14 cellular contexts compared by ENCODE assay signal in the genomic region with DNA sequence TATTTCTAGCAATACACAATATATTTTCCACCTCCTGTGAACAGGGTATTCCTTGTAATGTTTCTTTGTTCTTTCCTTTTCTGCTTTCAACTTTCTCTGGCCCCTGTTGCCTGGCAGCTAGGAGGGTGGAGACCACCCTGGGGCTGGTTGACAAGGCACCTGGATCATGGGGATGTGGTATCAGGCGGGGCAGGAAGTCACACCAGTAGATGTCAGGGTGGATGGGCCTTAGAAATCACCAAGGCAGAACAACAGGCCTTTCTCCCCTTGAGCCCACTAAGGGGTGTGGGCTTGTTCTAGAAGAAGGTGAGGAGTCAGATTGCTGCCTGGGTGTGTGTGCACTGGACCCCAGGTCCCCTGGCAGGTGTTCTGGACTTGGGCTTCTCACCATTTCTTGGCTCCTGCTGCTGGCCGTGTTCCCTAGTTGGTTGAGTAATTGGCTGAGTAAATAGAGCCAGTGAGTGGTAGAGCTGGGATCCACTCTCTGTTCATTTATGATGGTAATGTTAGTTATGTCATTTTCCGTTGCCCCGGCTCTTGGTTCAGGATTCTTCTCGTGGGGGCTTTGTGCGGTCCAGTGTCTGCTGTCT. TPM values are rescaled to one million over a fixed set of nuclear protein-coding genes. Genes with fewer than 3 reads are reported as not detected.
DNase-seq lines count a peak whose midpoint lies in the region; ATAC-seq and TF ChIP-seq lines count a peak whose summit lies in the region.
"Had no signal": no experiment of that assay in that cellular context is flagged by ENCODE, and none has a peak within 500 bp of the region (broad histone marks: within the 10 kb centered on the region; RNA-seq: fewer than 3 reads in every experiment).

No MANE protein-coding gene starts in this region.

- intact Hi-C loops in naive thymus-derived CD4-positive, alpha-beta T cell (cut with micrococcal nuclease), result loop anchor here in 1 of 2 donors (5.0 to 10.0 kb wide), 2 partner anchors 160 to 302 kb away; a partner anchor contains a TSS

- peak overlapping the region; percentile 7 for H3K27ac Mint-ChIP-seq in activated T-helper 17 cell treated with anti-CD3 and anti-CD28 coated beads, Interleukin-2, amount 50 U/mL, for 72 hours
- H3K27ac Mint-ChIP-seq in naive thymus-derived CD4-positive, alpha-beta T cell, result peak overlapping the region; percentile 44 to 94 (median 77)

- DNase-seq in activated effector memory CD4-positive, alpha-beta T cell treated with anti-CD3 and anti-CD28 coated beads, Interleukin-2, amount 50 U/mL, for 16 hours, result peak; percentile 60
- no peak for DNase-seq in activated effector memory CD4-positive, alpha-beta T cell treated with Interleukin-2 at 50 U/mL for 16 hours
- DNase-seq in HT-29 (ENCODE audit: low spot score) (peak; percentile 19), NCI-H2107 treated with DMSO at 0.1 percent for 48 hours (lab: John Stamatoyannopoulos, UW; ENCODE audit: unreplicated experiment) (no peak), GM13976 (ENCODE audit: low spot score) (no peak)
- DNase-seq in naive thymus-derived CD4-positive, alpha-beta T cell, result no peak
- DNase-seq: activated CD4-positive, alpha-beta T cell treated with anti-CD3 and anti-CD28 coated beads, Interleukin-2, amount 50 U/mL, for 1 hour; activated naive CD4-positive, alpha-beta T cell treated with anti-CD3 and anti-CD28 coated beads, Interleukin-2, amount 50 U/mL, for 16 hours; DMS79 treated with DMSO at 0.1 percent for 48 hours; erythroblast; NCI-H524; stimulated activated CD8-positive, alpha-beta memory T cell treated with anti-CD3 and anti-CD28 coated beads, Interleukin-4, amount 100 ng/mL, for 48 hours had no signal

- H3K4me3 Mint-ChIP-seq in activated T-helper 17 cell treated with anti-CD3 and anti-CD28 coated beads, Interleukin-2, amount 50 U/mL, for 72 hours, result peak overlapping the region; percentile 90
- H3K4me3 Mint-ChIP-seq in naive thymus-derived CD4-positive, alpha-beta T cell, result peak overlapping the region; percentile 73 to 97 (median 92)

- POLR2A ChIA-PET in naive thymus-derived CD4-positive, alpha-beta T cell (lab: Charles Lee), result interaction anchor here (5.4 kb wide), 1 partner anchor 26 kb away, joined by 61 read pairs; a partner anchor contains a TSS

- no peaks in the 10 kb centered on the region for H3K9me3 Mint-ChIP-seq in activated T-helper 17 cell treated with anti-CD3 and anti-CD28 coated beads, Interleukin-2, amount 50 U/mL, for 72 hours
- no peaks in the 10 kb centered on the region for H3K9me3 Mint-ChIP-seq in naive thymus-derived CD4-positive, alpha-beta T cell

- H3K27ac ChIP-seq in naive thymus-derived CD4-positive, alpha-beta T cell (ENCODE audit: low read depth, low read length), result no peak overlapping the region

- in situ Hi-C loops in GM13976 (cut with MboI; ENCODE audit: low sequenced_read_pairs, unreplicated experiment), result no loop called here

- no peak for TF ChIP-seq CTCF in GM13976 (IDR thresholded peaks at IDR 0.05; ENCODE audit: borderline replicate concordance, control extremely low read depth, extremely low read depth, insufficient read depth, missing control alignments)

- H3K4me1 Mint-ChIP-seq in activated T-helper 17 cell treated with anti-CD3 and anti-CD28 coated beads, Interleukin-2, amount 50 U/mL, for 72 hours, result peaks cover 31% of the 10 kb centered on the region
- H3K4me1 Mint-ChIP-seq in naive thymus-derived CD4-positive, alpha-beta T cell, result peaks cover 30 to 59% (median 50%) of the 10 kb centered on the region in 7 donors

- peaks cover 30 to 36% of the 10 kb centered on the region in 2 donors for H3K4me1 ChIP-seq in naive thymus-derived CD4-positive, alpha-beta T cell (ENCODE audit: control insufficient read depth in 2 of 2, insufficient read depth in 2 of 2, low read length in 2 of 2)

- ATAC-seq in activated T-helper 17 cell treated with anti-CD3 and anti-CD28 coated beads, Interleukin-2, amount 50 U/mL, for 72 hours (replicated peaks), result no peak
- ATAC-seq in naive thymus-derived CD4-positive, alpha-beta T cell, result no peak
- ATAC-seq in GM21825 (IDR thresholded peaks at IDR 0.05; ENCODE audit: unreplicated experiment), result no peak

- CTCF ChIA-PET in naive thymus-derived CD4-positive, alpha-beta T cell (lab: Charles Lee), result no interaction called here

- H3K27me3 Mint-ChIP-seq in activated T-helper 17 cell treated with anti-CD3 and anti-CD28 coated beads, Interleukin-2, amount 50 U/mL, for 72 hours, result no peaks in the 10 kb centered on the region
- no peaks in the 10 kb centered on the region for H3K27me3 Mint-ChIP-seq in naive thymus-derived CD4-positive, alpha-beta T cell

- no peaks in the 10 kb centered on the region for H3K27me3 ChIP-seq in naive thymus-derived CD4-positive, alpha-beta T cell (ENCODE audit: control insufficient read depth in 2 of 2, insufficient read depth in 2 of 2, low read length in 2 of 2)

- peaks cover 7% of the 10 kb centered on the region for H3K36me3 Mint-ChIP-seq in activated T-helper 17 cell treated with anti-CD3 and anti-CD28 coated beads, Interleukin-2, amount 50 U/mL, for 72 hours (ENCODE audit: low read depth)
- H3K36me3 Mint-ChIP-seq in naive thymus-derived CD4-positive, alpha-beta T cell, result peaks cover 0 to 19% (median 4%) of the 10 kb centered on the region in 5 donors

- no peaks in the 10 kb centered on the region for H3K9me3 ChIP-seq in naive thymus-derived CD4-positive, alpha-beta T cell (ENCODE audit: control insufficient read depth in 2 of 3, low read length in 3 of 3)

- no peak overlapping the region for H3K4me3 ChIP-seq in naive thymus-derived CD4-positive, alpha-beta T cell (ENCODE audit: low read length)

- peaks cover 0 to 30% (median 5%) of the 10 kb centered on the region in 3 experiments for H3K36me3 ChIP-seq in naive thymus-derived CD4-positive, alpha-beta T cell (ENCODE audit: control insufficient read depth in 2 of 3, insufficient read depth in 3 of 3, low read length in 3 of 3)

RNA-seq across cellular contexts. Expression of a gene that starts 24.9 kb away (rescaled TPM):
- 20.6 and 22.9 TPM in 2 replicates for total RNA-seq in HT-29 (2014; rRNA removed; shearing (Covaris generic))
- 10 to 100 TPM; 12.7 to 17.3 TPM for total RNA-seq in activated T-helper 17 cell treated with anti-CD3 and anti-CD28 coated beads, Interleukin-2, amount 50 U/mL, for 72 hours
- total RNA-seq in naive thymus-derived CD4-positive, alpha-beta T cell, result 10 to 100 TPM; 23.3 to 49.2 (median 36.0) TPM
- polyA plus RNA-seq in naive thymus-derived CD4-positive, alpha-beta T cell, result 1 to 10 TPM; 6.2 to 9.7 TPM

RNA-seq across cellular contexts. Expression of a gene that starts 47.5 kb away (rescaled TPM):
- total RNA-seq in HT-29 (2014; rRNA removed; shearing (Covaris generic)), result 11.9 and 20.9 TPM in 2 replicates
- total RNA-seq in activated T-helper 17 cell treated with anti-CD3 and anti-CD28 coated beads, Interleukin-2, amount 50 U/mL, for 72 hours, result 10 to 100 TPM in 1 of 2 donors, 1 to 10 TPM in 1; 9.3 to 19.5 TPM
- 10 to 100 TPM; 10.4 to 20.6 (median 13.3) TPM for total RNA-seq in naive thymus-derived CD4-positive, alpha-beta T cell
- 10 to 100 TPM in 1 of 2 donors, 1 to 10 TPM in 1; 5.9 to 11.4 TPM for polyA plus RNA-seq in naive thymus-derived CD4-positive, alpha-beta T cell

Comparison
In these comparisons a context has a peak if more than half of its experiments do, and no peak if none do; other contexts are left out.
1. DNase-seq: peak in activated effector memory CD4-positive, alpha-beta T cell treated with anti-CD3 and anti-CD28 coated beads, Interleukin-2, amount 50 U/mL, for 16 hours (single experiment) and HT-29 (single experiment); none in activated effector memory CD4-positive, alpha-beta T cell treated with Interleukin-2 at 50 U/mL for 16 hours (single experiment), naive thymus-derived CD4-positive, alpha-beta T cell (0 of 9), NCI-H2107 treated with DMSO at 0.1 percent for 48 hours (single experiment) and GM13976 (single experiment).